ENCODE assay signal across 8 cellular contexts in genomic region chr2:6865346-6866238, GRCh38. TPM values are rescaled to one million over a fixed set of nuclear protein-coding genes. Genes with fewer than 3 reads are reported as not detected.
DNase-seq lines count a peak whose midpoint lies in the region; ATAC-seq and TF ChIP-seq lines count a peak whose summit lies in the region.

TSS of gene CMPK2 (minus strand) at chr2:6865907. CDS start at chr2:6865696, 211 bp downstream.

- H3K27me3 ChIP-seq in prostate gland (replicated peaks; ENCODE audit: insufficient read depth) (no peaks in the 10 kb centered on the region), uterus (no peaks in the 10 kb centered on the region)

- H3K36me3 Mint-ChIP-seq in activated naive CD4-positive, alpha-beta T cell treated with anti-CD3 and anti-CD28 coated beads, Interleukin-2, amount 50 U/mL, for 24 hours, result peaks cover 22% of the 10 kb centered on the region

- DNase-seq in DMS79 treated with DMSO at 0.1 percent for 48 hours (lab: John Stamatoyannopoulos, UW) (peak; percentile 51), HPDE6-E6E7 (ENCODE audit: extremely low spot score) (peak; percentile 76), cardiac septum (ENCODE audit: low spot score) (peak; percentile 91), prostate gland (ENCODE audit: low spot score) (peak; percentile 27), uterus (peak; percentile 57 to 65)

- 0% methylated on average over 41 of the region's 114 CpGs for WGBS in prostate gland

- ATAC-seq in GM19468 (IDR thresholded peaks at IDR 0.05; ENCODE audit: extremely low read depth, unreplicated experiment), result peak; percentile 77
- peak; percentile 78 for ATAC-seq in SK-N-SH treated with all-trans-retinoic acid at 6 μM for 48 hours

- TF ChIP-seq CTCF in prostate gland (IDR thresholded peaks at IDR 0.05) (peak in 2 of 4 experiments; percentile 6 to 38), uterus (IDR thresholded peaks at IDR 0.05) (peak in 2 of 4 experiments; percentile 8 to 35)

- H3K9me3 Mint-ChIP-seq in activated naive CD4-positive, alpha-beta T cell treated with anti-CD3 and anti-CD28 coated beads, Interleukin-2, amount 50 U/mL, for 24 hours, result peaks cover 4% of the 10 kb centered on the region

- no peaks in the 10 kb centered on the region for H3K27me3 Mint-ChIP-seq in activated naive CD4-positive, alpha-beta T cell treated with anti-CD3 and anti-CD28 coated beads, Interleukin-2, amount 50 U/mL, for 24 hours

- peak within 1 kb of the TSS; percentile 100 for H3K4me3 Mint-ChIP-seq in activated naive CD4-positive, alpha-beta T cell treated with anti-CD3 and anti-CD28 coated beads, Interleukin-2, amount 50 U/mL, for 24 hours

- intact Hi-C loops in cardiac septum (cut with DNase I), result no loop called here
- intact Hi-C loops in prostate gland (cut with DNase I), result no loop called here
- intact Hi-C loops in uterus (cut with DNase I; ENCODE audit: low total_unique reads), result no loop called here

- TF ChIP-seq POLR2A in prostate gland (IDR thresholded peaks at IDR 0.05), result no peak
- TF ChIP-seq POLR2A in uterus (IDR thresholded peaks at IDR 0.05), result peak in 1 of 2 donors; percentile 34

- peak within 1 kb of the TSS; percentile 63 to 69 for H3K27ac ChIP-seq in prostate gland
- H3K27ac ChIP-seq in uterus, result peak within 1 kb of the TSS; percentile 77 to 85

- no peaks in the 10 kb centered on the region for H3K9me3 ChIP-seq in prostate gland
- H3K9me3 ChIP-seq in uterus, result no peaks in the 10 kb centered on the region

- H3K4me3 ChIP-seq in prostate gland (peak within 1 kb of the TSS; percentile 56 to 64), uterus (peak within 1 kb of the TSS; percentile 49 to 64)

- peaks cover 37% of the 10 kb centered on the region for H3K4me1 Mint-ChIP-seq in activated naive CD4-positive, alpha-beta T cell treated with anti-CD3 and anti-CD28 coated beads, Interleukin-2, amount 50 U/mL, for 24 hours

- H3K27ac Mint-ChIP-seq in activated naive CD4-positive, alpha-beta T cell treated with anti-CD3 and anti-CD28 coated beads, Interleukin-2, amount 50 U/mL, for 24 hours, result peak within 1 kb of the TSS; percentile 99

- no peaks in the 10 kb centered on the region for H3K36me3 ChIP-seq in prostate gland
- H3K36me3 ChIP-seq in uterus, result no peaks in the 10 kb centered on the region

- H3K4me1 ChIP-seq in prostate gland (replicated peaks) (no peaks in the 10 kb centered on the region), uterus (peaks cover 0 to 4% of the 10 kb centered on the region in 2 donors)

TF ChIP-seq in SK-N-SH treated with all-trans-retinoic acid at 6 μM for 48 hours, 23 proteins besides CTCF, POLR2A, EP300 and RAD21:
- TF ChIP-seq TOX (CRISPR knock-in tag; IDR thresholded peaks at IDR 0.05; ENCODE audit: borderline replicate concordance) (no peak), ZFP3 (CRISPR knock-in tag; IDR thresholded peaks at IDR 0.05) (0 out of 2 replicates have a peak, but pooled peaks have one; percentile 7), CSDC2 (CRISPR knock-in tag; IDR thresholded peaks at IDR 0.05) (0 out of 2 replicates have a peak, but pooled peaks have one; percentile 26)
TF ChIP-seq in SK-N-SH treated with all-trans-retinoic acid at 6 μM for 48 hours: peak in this region for 2.

RNA-seq across cellular contexts. Expression of gene CMPK2, which starts in this region (rescaled TPM):
- total RNA-seq in cardiac septum (5.5 TPM), prostate gland (10 to 100 TPM; 13.4 to 13.7 TPM), uterus (1 to 10 TPM; 2.9 to 9.7 (median 8.0) TPM)

Comparison
In these comparisons a context has a peak if more than half of its experiments do, and no peak if none do; other contexts are left out.
1. Peak in every context shown above with its lines: DNase-seq, ATAC-seq, H3K4me3 ChIP-seq and H3K27ac ChIP-seq.
2. DNase-seq: peak in every context shown above with its lines; median percentile 91 in cardiac septum; 76 in HPDE6-E6E7; 61 in uterus; 51 in DMS79 treated with DMSO at 0.1 percent for 48 hours; 27 in prostate gland.